1 cellular context compared by ENCODE assay signal in genomic region chr17:27365329-27365945, GRCh38.
TF ChIP-seq lines count a peak whose summit lies in the region.

No MANE protein-coding gene starts in this region.

TF ChIP-seq in K562, 482 proteins besides CTCF, POLR2A, EP300 and RAD21 (continued from another document):
- TF ChIP-seq KLF16 (IDR thresholded peaks at IDR 0.05) (peak; percentile 31; the same call in 1 of the 2 replicates), TAL1 (IDR thresholded peaks at IDR 0.05) (peak; percentile 73), KDM1A (IDR thresholded peaks at IDR 0.05) (peak; percentile 70 to 76), CBFA2T3 (IDR thresholded peaks at IDR 0.05) (peak; percentile 86)
